ENCODE assay signal across 8 cellular contexts in the genomic region with DNA sequence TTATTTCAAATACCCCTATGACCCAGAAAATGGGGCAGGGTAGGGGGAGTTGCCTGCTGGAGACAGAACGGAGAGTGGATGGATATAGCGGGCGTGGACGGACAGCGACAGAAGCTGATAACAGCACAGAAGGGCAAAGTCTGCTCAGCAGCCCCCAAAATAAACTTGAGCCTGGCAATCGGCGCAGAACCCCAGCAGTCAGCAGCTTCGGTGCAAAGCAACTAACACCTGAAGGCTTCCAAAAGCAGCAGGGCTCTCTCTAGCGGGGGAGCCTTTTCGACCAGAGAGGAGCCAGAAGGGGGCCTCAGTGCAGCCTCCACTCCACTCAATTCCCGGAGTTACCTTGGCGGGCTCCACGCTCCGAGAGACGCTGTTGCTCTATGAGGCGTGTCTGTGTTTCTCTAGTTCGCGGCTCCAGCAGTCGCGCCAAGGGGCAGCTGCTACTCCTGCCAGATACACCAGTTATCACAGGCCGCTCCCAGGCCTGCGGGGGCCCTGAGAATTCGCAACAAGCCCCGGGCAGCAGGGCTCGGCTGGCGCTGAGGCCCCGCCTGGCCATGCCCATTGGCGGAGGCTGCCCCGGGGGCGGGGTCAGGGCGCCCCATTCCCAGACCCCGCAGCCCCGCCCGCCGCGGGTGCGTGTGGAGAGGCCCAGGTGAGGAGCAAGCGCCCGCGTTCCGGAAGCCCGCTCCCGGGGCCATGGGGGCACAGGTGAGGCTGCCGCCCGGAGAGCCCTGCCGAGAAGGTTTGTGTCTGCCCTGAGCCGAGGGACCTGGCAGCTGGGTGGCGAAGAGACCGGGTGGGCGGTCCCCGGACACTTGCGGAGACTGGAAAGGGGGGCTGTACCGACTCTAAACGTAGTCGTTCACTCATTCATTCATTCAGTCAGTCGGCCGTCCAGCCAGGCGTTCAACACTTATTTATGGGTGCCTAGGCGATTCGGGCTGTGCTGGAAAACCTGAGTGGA. TPM values are rescaled to one million over a fixed set of nuclear protein-coding genes. Genes with fewer than 3 reads are reported as not detected.
DNase-seq lines count a peak whose midpoint lies in the region; TF ChIP-seq lines count a peak whose summit lies in the region.

CNGA1 (minus strand) TSS at position 541 of the 967 bp plus-strand sequence. CDS start 63,992 bp downstream, outside the sequence.
NIPAL1 (plus strand) TSS at position 632 of the 967 bp plus-strand sequence; CDS start at position 700, 68 bp downstream.

- TF ChIP-seq EP300 in suprapubic skin (IDR thresholded peaks at IDR 0.05), result no peak

- no peak within 1 kb of the TSS for H3K27ac ChIP-seq in neutrophil
- peak within 1 kb of the TSS; percentile 94 for H3K27ac ChIP-seq in suprapubic skin

- TF ChIP-seq CTCF in LNCAP (IDR thresholded peaks at IDR 0.05) (peak; percentile 51), neutrophil (IDR thresholded peaks at IDR 0.05) (no peak), suprapubic skin (IDR thresholded peaks at IDR 0.05) (no peak)

- DNase-seq in ELR (ENCODE audit: low read depth) (peak; percentile 86), H4 (ENCODE audit: low spot score) (peak; percentile 43), SHP77 treated with DMSO at 0.1 percent for 48 hours (lab: John Stamatoyannopoulos, UW) (peak; percentile 18), activated gamma-delta T cell treated with Interleukin-2 at 50 U/mL for 16 hours (peak; percentile 60), germinal center (ENCODE audit: low spot score) (peak; percentile 90), suprapubic skin (ENCODE audit: low spot score in 2 of 2) (peak; percentile 81 to 85)

- H3K27me3 ChIP-seq in neutrophil (peaks cover 80% of the 10 kb centered on the region), suprapubic skin (no peaks in the 10 kb centered on the region)

- H3K9me3 ChIP-seq in neutrophil (no peaks in the 10 kb centered on the region), suprapubic skin (no peaks in the 10 kb centered on the region)

- TF ChIP-seq POLR2A in suprapubic skin (IDR thresholded peaks at IDR 0.05), result peak in 1 of 2 donors; percentile 3

- H3K36me3 ChIP-seq in neutrophil (no peaks in the 10 kb centered on the region), suprapubic skin (no peaks in the 10 kb centered on the region)

- H3K4me3 ChIP-seq in neutrophil (ENCODE audit: low read depth in 1 of 2, low read length in 1 of 2) (peak within 1 kb of the TSS; percentile 46 to 67), suprapubic skin (peak within 1 kb of the TSS; percentile 75)

- H3K4me1 ChIP-seq in neutrophil (ENCODE audit: control insufficient read depth in 1 of 2, insufficient read depth in 1 of 2, low read depth in 1 of 2, low read length in 1 of 2) (peaks cover 13 to 18% of the 10 kb centered on the region in 2 experiments), suprapubic skin (peaks cover 23% of the 10 kb centered on the region)

- 8% methylated on average over 13 of the region's 60 CpGs for WGBS in suprapubic skin

RNA-seq across cellular contexts. Expression of gene CNGA1, which starts in this region (rescaled TPM):
- total RNA-seq in H4 (2014; rRNA removed; shearing (Covaris generic)), result not detected in 2 replicates
- 10 to 100 TPM in 1 of 4 donors, 1 to 10 TPM in 3; 1.7 to 12.5 (median 5.5) TPM for total RNA-seq in suprapubic skin

RNA-seq across cellular contexts. Expression of gene NIPAL1, which starts in this region (rescaled TPM):
- 0.37 and 1.5 TPM in 2 replicates for total RNA-seq in H4 (2014; rRNA removed; shearing (Covaris generic))
- 10 to 100 TPM; 19.2 to 55.6 (median 27.2) TPM for total RNA-seq in suprapubic skin

Comparison
In these comparisons a context has a peak if more than half of its experiments do, and no peak if none do; other contexts are left out.
1. DNase-seq: peak in every context shown above with its lines; median percentile 90 in germinal center; 86 in ELR; 83 in suprapubic skin; 60 in activated gamma-delta T cell treated with Interleukin-2 at 50 U/mL for 16 hours; 43 in H4; 18 in SHP77 treated with DMSO at 0.1 percent for 48 hours.